Comparison of ENCODE assay signal across 25 cellular contexts in the genomic region with DNA sequence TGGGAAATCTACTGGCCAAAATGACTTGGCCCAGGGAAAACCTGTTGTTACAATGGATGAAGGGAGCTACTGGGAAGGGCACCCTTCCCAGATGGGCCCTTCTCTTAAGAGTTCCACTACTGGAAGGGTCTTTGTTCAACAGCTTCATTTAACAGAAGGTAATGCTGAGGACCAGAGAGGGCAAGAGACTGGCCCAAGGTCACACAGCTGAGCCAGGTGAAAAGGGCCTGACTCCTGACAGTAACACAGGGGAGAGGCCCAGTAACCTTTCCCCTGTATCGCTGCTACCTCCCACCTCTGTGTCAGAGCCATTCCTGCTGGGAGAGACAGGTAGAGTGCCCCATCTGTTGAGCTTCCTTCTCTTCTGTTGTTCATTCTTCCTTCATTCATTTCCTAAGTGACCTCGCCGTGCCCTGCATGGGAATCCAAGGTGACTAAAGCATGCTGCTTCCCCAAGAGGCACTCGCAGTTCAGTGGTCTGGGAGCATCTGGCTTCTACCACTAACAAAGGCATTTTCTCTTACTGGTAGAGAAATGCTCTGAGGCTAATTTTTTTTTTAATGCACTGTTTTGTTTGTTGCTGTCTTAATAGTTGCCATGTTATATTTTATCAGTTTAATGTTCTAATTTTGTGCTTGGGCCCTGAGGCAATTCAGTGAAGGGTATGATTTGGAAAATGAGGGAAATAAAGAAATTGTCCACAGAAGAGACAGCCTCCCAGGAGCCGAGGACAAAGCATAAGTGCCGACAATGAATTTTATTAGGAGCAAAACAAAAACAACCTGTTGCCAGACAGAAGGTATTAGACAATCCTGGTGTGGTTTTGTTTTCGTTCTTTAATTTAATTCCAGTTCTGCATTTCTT. TPM values are rescaled to one million over a fixed set of nuclear protein-coding genes. Genes with fewer than 3 reads are reported as not detected.
DNase-seq lines count a peak whose midpoint lies in the region; ATAC-seq, FAIRE-seq and TF ChIP-seq lines count a peak whose summit lies in the region.
"Had no signal": no experiment of that assay in that cellular context is flagged by ENCODE, and none has a peak within 500 bp of the region (broad histone marks: within the 10 kb centered on the region; RNA-seq: fewer than 3 reads in every experiment).

No MANE protein-coding gene starts in this region.

- H3K9me3 Mint-ChIP-seq in stimulated activated memory B cell treated with anti-CD40 and anti-IgM and Interleukin-4, amounts not matched to agents 10 μg/mL and 1 μg/mL and 100 μg/mL, for 72 hours = no peaks in the 10 kb centered on the region
- H3K9me3 Mint-ChIP-seq in type B pancreatic cell = no peaks in the 10 kb centered on the region
- H3K9me3 Mint-ChIP-seq: activated T-cell treated with anti-CD3 and anti-CD28 coated beads, Interleukin-2, amount 50 U/mL, for 72 hours; neural progenitor cell; T-cell had no signal

- H3K4me3 Mint-ChIP-seq in stimulated activated memory B cell treated with anti-CD40 and anti-IgM and Interleukin-4, amounts not matched to agents 10 μg/mL and 1 μg/mL and 100 μg/mL, for 72 hours = no peak overlapping the region
- no peak overlapping the region for H3K4me3 Mint-ChIP-seq in type B pancreatic cell
- H3K4me3 Mint-ChIP-seq: activated T-cell treated with anti-CD3 and anti-CD28 coated beads, Interleukin-2, amount 50 U/mL, for 72 hours; T-cell had no signal

- H3K27ac Mint-ChIP-seq in stimulated activated memory B cell treated with anti-CD40 and anti-IgM and Interleukin-4, amounts not matched to agents 10 μg/mL and 1 μg/mL and 100 μg/mL, for 72 hours = peak overlapping the region; percentile 27
- H3K27ac Mint-ChIP-seq in type B pancreatic cell = no peak overlapping the region
- H3K27ac Mint-ChIP-seq: activated T-cell treated with anti-CD3 and anti-CD28 coated beads, Interleukin-2, amount 50 U/mL, for 72 hours; progenitor cell of endocrine pancreas had no signal

- FAIRE-seq in RCC 7860 (lab: Jason Lieb, UNC) = no peak
- FAIRE-seq: GM19239, islet of Langerhans had no signal

- no peak overlapping the region for H3K4me3 ChIP-seq in fibroblast of villous mesenchyme (ENCODE audit: low read depth, low read length)
- H3K4me3 ChIP-seq: lower lobe of right lung, neural progenitor cell, suprapubic skin, uterus had no signal

- no peaks in the 10 kb centered on the region for H3K27me3 Mint-ChIP-seq in stimulated activated memory B cell treated with anti-CD40 and anti-IgM and Interleukin-4, amounts not matched to agents 10 μg/mL and 1 μg/mL and 100 μg/mL, for 72 hours
- peaks cover 4% of the 10 kb centered on the region for H3K27me3 Mint-ChIP-seq in type B pancreatic cell
- H3K27me3 Mint-ChIP-seq: T-cell had no signal

- peaks cover 26% of the 10 kb centered on the region for H3K4me1 Mint-ChIP-seq in stimulated activated memory B cell treated with anti-CD40 and anti-IgM and Interleukin-4, amounts not matched to agents 10 μg/mL and 1 μg/mL and 100 μg/mL, for 72 hours
- peaks cover 33% of the 10 kb centered on the region for H3K4me1 Mint-ChIP-seq in type B pancreatic cell (ENCODE audit: unreplicated experiment)

- TF ChIP-seq CTCF in fibroblast of villous mesenchyme (IDR thresholded peaks at IDR 0.05; ENCODE audit: insufficient read depth, low read depth, low read length) (no peak), type B pancreatic cell (conservative IDR thresholded peaks at IDR 0.05) (no peak)

- no peak for ATAC-seq in stimulated activated memory B cell treated with anti-CD40 and anti-IgM and Interleukin-4, amounts not matched to agents 10 μg/mL and 1 μg/mL and 100 μg/mL, for 72 hours
- ATAC-seq: activated T-cell treated with anti-CD3 and anti-CD28 coated beads, Interleukin-2, amount 50 U/mL, for 72 hours; foreskin keratinocyte; lower lobe of right lung; PC-3; T-cell had no signal

- H3K36me3 Mint-ChIP-seq in stimulated activated memory B cell treated with anti-CD40 and anti-IgM and Interleukin-4, amounts not matched to agents 10 μg/mL and 1 μg/mL and 100 μg/mL, for 72 hours = no peaks in the 10 kb centered on the region
- H3K36me3 Mint-ChIP-seq in type B pancreatic cell = no peaks in the 10 kb centered on the region
- H3K36me3 Mint-ChIP-seq: neural progenitor cell, T-cell had no signal

- DNase-seq in EL = peak; percentile 19
- DNase-seq in RCC 7860 (ENCODE audit: low spot score) = peak; percentile 10
- peak; percentile 6 for DNase-seq in fibroblast of villous mesenchyme (ENCODE audit: low read depth)
- DNase-seq in NCI-H524 treated with DMSO at 0.1 percent for 48 hours (lab: John Stamatoyannopoulos, UW) = no peak
- no peak for DNase-seq in activated CD4-positive, alpha-beta T cell treated with anti-CD3 and anti-CD28 coated beads for 48 hours
- no peak for DNase-seq in type B pancreatic cell (ENCODE audit: extremely low spot score, unreplicated experiment)
- DNase-seq: activated naive CD4-positive, alpha-beta T cell treated with anti-CD3 and anti-CD28 coated beads, Interleukin-2, amount 50 U/mL, for 16 hours; activated T-cell treated with anti-CD3 and anti-CD28 coated beads, Interleukin-2, amount 50 U/mL, for 72 hours; caudate nucleus; COR-L47; DMS79; foreskin keratinocyte; hippocampal formation; lower lobe of right lung; NCI-H2171; NCI-H748 treated with DMSO at 0.1 percent for 48 hours; PC-3; T-cell; uterus had no signal

RNA-seq across cellular contexts. Expression of gene TCOF1, which starts 4.7 kb away (rescaled TPM):
- 19.0 and 23.7 TPM in 2 replicates for total RNA-seq in fibroblast of villous mesenchyme
- total RNA-seq in type B pancreatic cell (ENCODE audit: low replicate concordance) = 42.6 and 65.3 TPM in 2 replicates

RNA-seq across cellular contexts. Expression of gene ARSI, which starts 50.1 kb away (rescaled TPM):
- total RNA-seq in fibroblast of villous mesenchyme (13.8 and 23.5 TPM in 2 replicates), type B pancreatic cell (ENCODE audit: low replicate concordance) (1.4 and 4.6 TPM in 2 replicates)
- total RNA-seq: activated T-cell treated with anti-CD3 and anti-CD28 coated beads, Interleukin-2, amount 50 U/mL, for 72 hours; progenitor cell of endocrine pancreas had no signal

RNA-seq across cellular contexts. Expression of gene CD74, which starts 59.9 kb away (rescaled TPM):
- total RNA-seq in fibroblast of villous mesenchyme (0.32 and 3.0 TPM in 2 replicates), type B pancreatic cell (ENCODE audit: low replicate concordance) (24.9 and 37.2 TPM in 2 replicates)

Comparison
In these comparisons a context has a peak if more than half of its experiments do, and no peak if none do; other contexts are left out.
1. DNase-seq: peak in EL (single experiment), RCC 7860 (single experiment) and fibroblast of villous mesenchyme (single experiment); none in NCI-H524 treated with DMSO at 0.1 percent for 48 hours (single experiment), activated CD4-positive, alpha-beta T cell treated with anti-CD3 and anti-CD28 coated beads for 48 hours (single experiment) and type B pancreatic cell (single experiment).